Comparison of ENCODE assay signal across 17 cellular contexts in the genomic region with DNA sequence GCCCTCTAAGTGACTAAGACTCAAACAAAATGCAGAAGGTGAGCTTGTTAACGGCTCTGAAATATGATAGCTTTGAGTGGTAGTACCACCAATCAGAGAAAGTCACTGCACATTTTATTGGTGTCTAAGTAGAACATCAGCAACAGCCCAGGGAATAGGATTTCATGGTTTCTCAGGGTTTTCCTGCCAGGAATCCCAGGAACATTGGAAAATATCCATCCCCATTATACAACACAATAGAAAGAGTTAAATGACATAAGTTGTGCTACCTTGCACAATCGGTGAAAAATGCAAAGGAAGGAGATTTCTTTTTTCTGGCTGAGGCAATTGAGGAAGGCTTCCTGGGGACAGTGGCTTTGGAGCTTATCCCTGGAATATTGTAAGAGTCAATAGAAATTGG.
"Had no signal": no experiment of that assay in that cellular context is flagged by ENCODE, and none has a peak within 500 bp of the region (broad histone marks: within the 10 kb centered on the region; RNA-seq: fewer than 3 reads in every experiment).

No MANE protein-coding gene starts in this region.

- H3K27me3 ChIP-seq: esophagus muscularis mucosa, tibial artery had no signal

- H3K36me3 Mint-ChIP-seq: natural killer cell treated with Interleukin-12 subunit alpha and Interleukin-12 subunit beta and Interleukin-15 and Interleukin-18, amount 100 ng/mL, for 72 hours had no signal

- H3K36me3 ChIP-seq: esophagus muscularis mucosa, spleen, tibial artery had no signal

- H3K27ac Mint-ChIP-seq: activated B cell treated with CpG ODN at 0.5 μM for 24 hours; activated CD8-positive, alpha-beta T cell treated with anti-CD3 and anti-CD28 coated beads for 36 hours; activated naive CD4-positive, alpha-beta T cell treated with anti-CD3 and anti-CD28 coated beads for 36 hours; natural killer cell treated with Interleukin-12 subunit alpha and Interleukin-12 subunit beta and Interleukin-15 and Interleukin-18, amount 100 ng/mL, for 72 hours; T-helper 2 cell treated with Interferon-gamma antibody and Interleukin-4, amounts not matched to agents 5 μg/mL and 100 μg/mL, for 36 hours had no signal

- H3K4me3 ChIP-seq: esophagus muscularis mucosa, spleen, tibial artery had no signal

- H3K9me3 ChIP-seq: esophagus muscularis mucosa, spleen, tibial artery had no signal

- ATAC-seq: activated CD8-positive, alpha-beta T cell treated with anti-CD3 and anti-CD28 coated beads for 36 hours; natural killer cell treated with Interleukin-12 subunit alpha and Interleukin-12 subunit beta and Interleukin-15 and Interleukin-18, amount 100 ng/mL, for 72 hours; stimulated activated naive B cell treated with anti-CD40 and anti-IgM and Interleukin-4, amounts not matched to agents 10 μg/mL and 1 μg/mL and 100 μg/mL, for 72 hours had no signal

- DNase-seq: activated B cell treated with CpG ODN at 0.5 μM for 24 hours; activated CD4-positive, alpha-beta T cell treated with anti-CD3 and anti-CD28 coated beads for 48 hours; activated CD8-positive, alpha-beta T cell treated with anti-CD3 and anti-CD28 coated beads for 36 hours; activated naive CD4-positive, alpha-beta T cell treated with anti-CD3 and anti-CD28 coated beads for 36 hours; activated T-cell treated with anti-CD3 and anti-CD28 coated beads, Interleukin-2, amount 50 U/mL, for 1 hour; cerebellar nuclear complex; cortex of kidney; effector CD8-positive, alpha-beta T cell; left cardiac atrium; nucleus accumbens; spleen; stimulated activated CD4-positive, alpha-beta T cell treated with anti-CD3 and anti-CD28 coated beads, Interleukin-4, amount 100 ng/mL, for 4 hours; stimulated activated naive B cell treated with anti-CD40 and anti-IgM and Interleukin-4, amounts not matched to agents 10 μg/mL and 1 μg/mL and 100 μg/mL, for 72 hours had no signal

- H3K9me3 Mint-ChIP-seq: activated CD8-positive, alpha-beta T cell treated with anti-CD3 and anti-CD28 coated beads for 36 hours; activated naive CD4-positive, alpha-beta T cell treated with anti-CD3 and anti-CD28 coated beads for 36 hours; natural killer cell treated with Interleukin-12 subunit alpha and Interleukin-12 subunit beta and Interleukin-15 and Interleukin-18, amount 100 ng/mL, for 72 hours; stimulated activated naive B cell treated with anti-CD40 and anti-IgM and Interleukin-4, amounts not matched to agents 10 μg/mL and 1 μg/mL and 100 μg/mL, for 72 hours; T-helper 2 cell treated with Interferon-gamma antibody and Interleukin-4, amounts not matched to agents 5 μg/mL and 100 μg/mL, for 36 hours had no signal

- H3K4me3 Mint-ChIP-seq: activated B cell treated with CpG ODN at 0.5 μM for 24 hours; activated CD8-positive, alpha-beta T cell treated with anti-CD3 and anti-CD28 coated beads for 36 hours; activated naive CD4-positive, alpha-beta T cell treated with anti-CD3 and anti-CD28 coated beads for 36 hours; natural killer cell treated with Interleukin-12 subunit alpha and Interleukin-12 subunit beta and Interleukin-15 and Interleukin-18, amount 100 ng/mL, for 72 hours; stimulated activated naive B cell treated with anti-CD40 and anti-IgM and Interleukin-4, amounts not matched to agents 10 μg/mL and 1 μg/mL and 100 μg/mL, for 72 hours; T-helper 2 cell treated with Interferon-gamma antibody and Interleukin-4, amounts not matched to agents 5 μg/mL and 100 μg/mL, for 36 hours had no signal
